ENCODE assay signal across 35 cellular contexts in the genomic region with DNA sequence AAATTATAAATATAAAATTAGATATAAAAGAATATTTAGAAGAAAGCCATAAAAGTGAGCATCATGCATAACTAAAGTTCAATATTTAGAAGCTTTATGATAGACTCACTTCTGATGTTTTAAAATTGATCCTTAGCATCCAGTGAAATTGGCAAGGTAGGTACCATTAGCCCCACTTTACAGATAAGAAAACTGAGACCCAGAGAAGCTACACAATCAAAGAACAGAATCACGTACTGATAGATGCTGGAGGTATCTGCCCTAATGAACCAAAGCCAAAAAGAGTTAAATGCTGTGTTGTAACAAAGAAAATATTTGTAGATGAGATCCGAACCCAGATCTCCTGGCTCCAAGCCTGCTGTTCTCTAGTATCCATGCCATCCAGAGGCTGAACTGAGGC. TPM values are rescaled to one million over a fixed set of nuclear protein-coding genes. Genes with fewer than 3 reads are reported as not detected.
DNase-seq lines count a peak whose midpoint lies in the region; ATAC-seq, FAIRE-seq and TF ChIP-seq lines count a peak whose summit lies in the region.
"Had no signal": no experiment of that assay in that cellular context is flagged by ENCODE, and none has a peak within 500 bp of the region (broad histone marks: within the 10 kb centered on the region; RNA-seq: fewer than 3 reads in every experiment).

No MANE protein-coding gene starts in this region.

- no peak overlapping the region for H2BK120ac ChIP-seq in H1 (replicated peaks; ENCODE audit: low read depth, low read length)

- FAIRE-seq in K562 (lab: Jason Lieb, UNC), result no peak
- no peak for FAIRE-seq in H1 (lab: Jason Lieb, UNC)
- no peak for FAIRE-seq in HepG2 (lab: Jason Lieb, UNC)
- FAIRE-seq: A204.1, A549, D721Med had no signal

- DNase-seq in K562 (ENCODE audit: extremely low read depth in 1 of 4, low spot score in 3 of 4), result no peak
- no peak for DNase-seq in H1 (ENCODE audit: low read depth in 1 of 2, low spot score in 2 of 2)
- no peak for DNase-seq in HepG2 (ENCODE audit: low spot score)
- no peak for DNase-seq in kidney glomerular epithelial cell (lab: John Stamatoyannopoulos, UW)
- no peak for DNase-seq in NCI-H524 (lab: John Stamatoyannopoulos, UW)
- DNase-seq: 8988T; ACHN; AML-193; BE2C; C1 segment of cervical spinal cord; Caco-2; Calu3; CD4-positive, alpha-beta memory T cell; CD4-positive, alpha-beta T cell; CD4-positive, CD25-positive, alpha-beta regulatory T cell; CD8-positive, alpha-beta memory T cell; CD8-positive, alpha-beta T cell; COR-L47; DMS 273 treated with DMSO at 0.1 percent for 48 hours; DMS153; DMS53; DMS79; DMS79 treated with DMSO at 0.1 percent for 48 hours; DND-41; EL had no signal

- H3K27me3 ChIP-seq in K562 (ENCODE audit: control insufficient read depth in 2 of 2, insufficient read depth in 2 of 2, low read length in 2 of 2) (no peaks in the 10 kb centered on the region), H1 (replicated peaks in 1 of 4; ENCODE audit: control insufficient read depth in 3 of 4, extremely low read depth in 1 of 4, insufficient read depth in 3 of 4, low read length in 3 of 4) (no peaks in the 10 kb centered on the region), HepG2 (ENCODE audit: control insufficient read depth in 1 of 2, insufficient read depth in 2 of 2, low read length in 2 of 2) (peaks cover 0 to 1% of the 10 kb centered on the region in 2 experiments; a peak in 2 of 5 replicates)
- H3K27me3 ChIP-seq: BE2C; BLaER1; BLaER1 treated with 17β-estradiol and CSF1 and Interleukin-3, amounts not matched to agents 10 nM and 100 nM had no signal

- H4K20me1 ChIP-seq in K562 (replicated peaks; ENCODE audit: control insufficient read depth, insufficient read depth, low read length) (no peaks in the 10 kb centered on the region), H1 (replicated peaks in 1 of 2; ENCODE audit: control insufficient read depth in 1 of 2, insufficient read depth in 2 of 2, low read length in 2 of 2) (no peaks in the 10 kb centered on the region), HepG2 (ENCODE audit: insufficient read depth, low read length) (no peaks in the 10 kb centered on the region)
- H4K20me1 ChIP-seq: BLaER1; BLaER1 treated with 17β-estradiol and CSF1 and Interleukin-3, amounts not matched to agents 10 nM and 100 nM had no signal

- H3K9me3 ChIP-seq in K562 (replicated peaks; ENCODE audit: control insufficient read depth, insufficient read depth, low read depth, low read length), result no peaks in the 10 kb centered on the region
- H3K9me3 ChIP-seq in H1 (ENCODE audit: insufficient read depth in 2 of 2, low read depth in 1 of 2, low read length in 1 of 2), result no peaks in the 10 kb centered on the region
- H3K9me3 ChIP-seq in HepG2 (ENCODE audit: low read length), result no peaks in the 10 kb centered on the region
- H3K9me3 ChIP-seq: A549, BE2C, Caco-2 had no signal

- no peak for ATAC-seq in K562
- no peak for ATAC-seq in HepG2
- ATAC-seq in GM21576 (IDR thresholded peaks at IDR 0.05; ENCODE audit: unreplicated experiment), result no peak
- ATAC-seq: A549; CD8-positive, alpha-beta T cell had no signal

- TF ChIP-seq RAD21 in K562 (CRISPR knock-in tag; conservative IDR thresholded peaks at IDR 0.05 in 1 of 2, IDR thresholded peaks at IDR 0.05 in 1 of 2) (no peak), H1 (IDR thresholded peaks at IDR 0.05 in 1 of 2, conservative IDR thresholded peaks at IDR 0.05 in 1 of 2; ENCODE audit: low read depth in 2 of 2, low read length in 2 of 2) (no peak), HepG2 (CRISPR knock-in tag; IDR thresholded peaks at IDR 0.05) (no peak)

- peaks cover 4 to 13% of the 10 kb centered on the region in 2 experiments; a peak in 4 of 5 replicates for H3K4me1 ChIP-seq in K562 (replicated peaks in 1 of 2; ENCODE audit: control insufficient read depth in 2 of 2, insufficient read depth in 2 of 2, low read length in 2 of 2)
- peaks cover 0 to 3% (median 0%) of the 10 kb centered on the region in 4 experiments; a peak in 1 of 7 replicates for H3K4me1 ChIP-seq in H1 (replicated peaks in 1 of 4; ENCODE audit: control insufficient read depth in 3 of 4, insufficient read depth in 4 of 4, low read length in 3 of 4)
- H3K4me1 ChIP-seq in HepG2 (ENCODE audit: insufficient read depth, low read length), result peaks cover 19% of the 10 kb centered on the region
- H3K4me1 ChIP-seq: A549 had no signal

- POLR2A ChIA-PET in K562 (lab: Yijun Ruan, JAX), result no interaction called here
- POLR2A ChIA-PET in H1 (lab: Charles Lee; ENCODE audit: partially characterized antibody), result no interaction called here
- POLR2A ChIA-PET in HepG2 (lab: Yijun Ruan, JAX), result no interaction called here

- no peak overlapping the region for H3K9ac ChIP-seq in K562 (ENCODE audit: insufficient read depth in 1 of 2, low read depth in 2 of 2, low read length in 2 of 2)
- no peak overlapping the region for H3K9ac ChIP-seq in H1 (replicated peaks in 1 of 4; ENCODE audit: extremely low read depth in 1 of 4, low read depth in 3 of 4, low read length in 3 of 4)
- no peak overlapping the region for H3K9ac ChIP-seq in HepG2 (ENCODE audit: insufficient read depth, low read depth, low read length)
- H3K9ac ChIP-seq: BLaER1; BLaER1 treated with 17β-estradiol and CSF1 and Interleukin-3, amounts not matched to agents 10 nM and 100 nM had no signal

- no peaks in the 10 kb centered on the region for H3K9me1 ChIP-seq in K562 (ENCODE audit: control insufficient read depth, insufficient read depth, low read length)

- no peak overlapping the region for H3K56ac ChIP-seq in H1 (replicated peaks; ENCODE audit: insufficient read length, low read depth, low read length)

- no peak overlapping the region for H3K4ac ChIP-seq in H1 (replicated peaks; ENCODE audit: insufficient read length, low read depth, low read length)

- H3K27ac ChIP-seq in K562 (ENCODE audit: extremely low read depth, low read depth, low read length) (no peak overlapping the region), H1 (ENCODE audit: low read depth, low read length) (no peak overlapping the region), HepG2 (ENCODE audit: extremely low read length, insufficient read depth, low read length) (no peak overlapping the region)
- H3K27ac ChIP-seq: 22Rv1; A549; BLaER1; BLaER1 treated with 17β-estradiol and CSF1 and Interleukin-3, amounts not matched to agents 10 nM and 100 nM; C4-2B had no signal

- H3K23ac ChIP-seq in H1 (ENCODE audit: insufficient read length), result no peak overlapping the region

- no peak overlapping the region for H4K91ac ChIP-seq in H1 (replicated peaks; ENCODE audit: insufficient read length, low read length)

- in situ Hi-C loops in K562 (cut with MboI) (no loop called here), HepG2 (cut with HindIII; ENCODE audit: extremely low pct_ligation_motif_present, low pct_unique_long_range_greater_than_20kb) (no loop called here)

- BruUV-seq in K562 (replicated peaks; lab: Mats Ljungman, UMichigan), result no TSS peak
- no TSS peak for BruUV-seq in HepG2 (replicated peaks; lab: Mats Ljungman, UMichigan)

- TF ChIP-seq EP300 in K562 (IDR thresholded peaks at IDR 0.05; ENCODE audit: low read length) (no peak), H1 (IDR thresholded peaks at IDR 0.05; ENCODE audit: borderline replicate concordance in 1 of 2, low read depth in 2 of 2, low read length in 2 of 2) (no peak), HepG2 (IDR thresholded peaks at IDR 0.05; ENCODE audit: low read depth in 2 of 2, low read length in 2 of 2) (no peak), HepG2 (CRISPR knock-in tag; IDR thresholded peaks at IDR 0.05; ENCODE audit: borderline replicate concordance) (no peak)

- H2AK5ac ChIP-seq in H1 (ENCODE audit: low read depth, low read length), result no peak overlapping the region

- H3K4me2 ChIP-seq in K562 (ENCODE audit: insufficient read depth, low read length) (no peak overlapping the region), H1 (ENCODE audit: insufficient read depth in 1 of 2, low read depth in 2 of 2, low read length in 2 of 2) (no peak overlapping the region), HepG2 (ENCODE audit: low read depth, low read length) (no peak overlapping the region)
- H3K4me2 ChIP-seq: A549; BLaER1; BLaER1 treated with 17β-estradiol and CSF1 and Interleukin-3, amounts not matched to agents 10 nM and 100 nM had no signal

- intact Hi-C loops in K562 (cut with micrococcal nuclease) (no loop called here), HepG2 (cut with micrococcal nuclease; ENCODE audit: unreplicated experiment) (no loop called here)

- no peak overlapping the region for H4K8ac ChIP-seq in H1 (ENCODE audit: extremely low read depth, insufficient read depth, low read length)

- H3K36me3 ChIP-seq in K562 (ENCODE audit: control insufficient read depth, insufficient read depth, low read length) (no peaks in the 10 kb centered on the region), H1 (ENCODE audit: control insufficient read depth in 2 of 4, insufficient read depth in 4 of 4, low read length in 3 of 4) (no peaks in the 10 kb centered on the region), HepG2 (replicated peaks in 1 of 2; ENCODE audit: control insufficient read depth in 1 of 2, insufficient read depth in 2 of 2, low read length in 2 of 2) (no peaks in the 10 kb centered on the region)
- H3K36me3 ChIP-seq: BE2C, BLaER1 had no signal

- H2BK5ac ChIP-seq in H1 (ENCODE audit: low read depth, low read length), result no peak overlapping the region

- no peak overlapping the region for H2BK12ac ChIP-seq in H1 (ENCODE audit: low read depth, low read length)

- no peaks in the 10 kb centered on the region for H3K79me2 ChIP-seq in K562 (ENCODE audit: control insufficient read depth, insufficient read depth, low read length)
- H3K79me2 ChIP-seq in H1 (ENCODE audit: control insufficient read depth in 1 of 2, insufficient read depth in 2 of 2, low read length in 2 of 2), result no peaks in the 10 kb centered on the region
- H3K79me2 ChIP-seq in HepG2 (ENCODE audit: insufficient read depth, low read length), result no peaks in the 10 kb centered on the region

- H4K5ac ChIP-seq in H1 (ENCODE audit: insufficient read length, low read depth, low read length), result no peak overlapping the region

- H3K23me2 ChIP-seq in H1 (ENCODE audit: low read depth, low read length), result no peaks in the 10 kb centered on the region

- TF ChIP-seq CTCF in K562 (IDR thresholded peaks at IDR 0.05 in 2 of 3, conservative IDR thresholded peaks at IDR 0.05 in 1 of 3; ENCODE audit: insufficient read depth in 2 of 3, low read depth in 1 of 3, low read length in 3 of 3) (no peak), H1 (IDR thresholded peaks at IDR 0.05; ENCODE audit: control extremely low read depth in 1 of 3, insufficient read depth in 1 of 3, low read depth in 1 of 3, low read length in 3 of 3) (no peak), HepG2 (CRISPR knock-in tag; IDR thresholded peaks at IDR 0.05) (no peak)

- H2BK15ac ChIP-seq in H1 (ENCODE audit: low read length), result no peak overlapping the region

- no peak for TF ChIP-seq POLR2A in K562 (conservative IDR thresholded peaks at IDR 0.05)
- no peak for TF ChIP-seq POLR2A in H1 (IDR thresholded peaks at IDR 0.05; ENCODE audit: control extremely low read depth in 1 of 2, low read depth in 2 of 2, low read length in 2 of 2)
- TF ChIP-seq POLR2A in HepG2 (IDR thresholded peaks at IDR 0.05; ENCODE audit: insufficient read depth in 1 of 2, low read depth in 2 of 2, low read length in 2 of 2), result no peak

- H3K14ac ChIP-seq in H1 (ENCODE audit: insufficient read length), result no peak overlapping the region

- H2BK20ac ChIP-seq in H1 (ENCODE audit: low read length), result no peak overlapping the region

- WGBS in K562 (ENCODE audit: insufficient coverage, low coverage, missing lambda C conversion rate), result 43% methylated on average over 2 of the region's 2 CpGs
- WGBS in H1 (ENCODE audit: extremely low coverage in 1 of 2, insufficient coverage in 1 of 2, insufficient read length in 1 of 2, insufficient replicate concordance in 2 of 2, low coverage in 1 of 2, low lambda C conversion rate in 2 of 2, missing lambda C conversion rate in 1 of 2), 2 experiments, result 81% methylated on average over 2 of the region's 2 CpGs; no CpG with 5 or more reads in 1 of the 2 experiments
- 4% methylated on average over 2 of the region's 2 CpGs for WGBS in HepG2 (ENCODE audit: low lambda C conversion rate)

- H3K4me3 ChIP-seq in K562 (no peak overlapping the region), H1 (ENCODE audit: extremely low read depth in 1 of 4, insufficient read depth in 2 of 4, low read depth in 3 of 4, low read length in 4 of 4) (no peak overlapping the region), HepG2 (replicated peaks in 1 of 3; ENCODE audit: insufficient read depth in 1 of 3, low read depth in 2 of 3, low read length in 3 of 3) (no peak overlapping the region)
- H3K4me3 ChIP-seq: A549; BLaER1; BLaER1 treated with 17β-estradiol and CSF1 and Interleukin-3, amounts not matched to agents 10 nM and 100 nM had no signal

- H3K79me1 ChIP-seq in H1 (ENCODE audit: low read depth, low read length), result no peaks in the 10 kb centered on the region

- CTCF ChIA-PET in K562 (lab: Yijun Ruan, JAX; ENCODE audit: low intra/inter-chr PET ratio) (no interaction called here), H1 (lab: Charles Lee; ENCODE audit: partially characterized antibody) (interaction anchor here (1.5 to 2.5 kb wide), 2 partner anchors 9 to 290 kb away, joined by 5 to 9 read pairs; no protein-coding TSS in a partner anchor), HepG2 (lab: Yijun Ruan, JAX; ENCODE audit: low intra/inter-chr PET ratio, low total read pairs) (no interaction called here)

- no peak overlapping the region for H2AFZ ChIP-seq in K562 (ENCODE audit: low read depth, low read length)
- H2AFZ ChIP-seq in H1 (ENCODE audit: low read length), result no peak overlapping the region
- H2AFZ ChIP-seq in HepG2 (ENCODE audit: low read length), result no peak overlapping the region

- no peak overlapping the region for H3K18ac ChIP-seq in H1 (ENCODE audit: extremely low read depth, low read length)

RNA-seq across cellular contexts. Expression of a gene that starts 42.6 kb away (rescaled TPM):
- 3.3 and 9.4 TPM in 2 replicates for total RNA-seq in K562 (2011; cell fraction: chromatin; rRNA removed; ENCODE audit: low replicate concordance)
- total RNA-seq in K562 (2011; cell fraction: nucleolus; rRNA removed), result 1.3 and 2.5 TPM in 2 replicates
- 5.9 and 9.7 TPM in 2 replicates for total RNA-seq in K562 (2011; cell fraction: nucleoplasm; rRNA removed)
- 0.45 and 1.3 TPM in 2 replicates for total RNA-seq in K562 (2014; rRNA removed)
- 2.0 and 2.3 TPM in 2 replicates for total RNA-seq in K562 (2014; rRNA removed; fragmentation: Illumina TruSeq; extraction: Trizol)
- 1.3 and 1.6 TPM in 2 replicates for total RNA-seq in K562 (2015; rRNA removed; fragmentation: Illumina TruSeq; extraction: Trizol)
- 1.8 and 3.1 TPM in 2 replicates for total RNA-seq in K562 (2021)
- 0.85 and 1.3 TPM in 2 replicates for polyA plus RNA-seq in K562 (2011; rRNA removed)
- polyA plus RNA-seq in K562 (2011; cell fraction: cytosol; rRNA removed), result 0.25 and 0.58 TPM in 2 replicates
- polyA plus RNA-seq in K562 (2011; cell fraction: nucleus; rRNA removed), result 2.8 and 3.2 TPM in 2 replicates
- 0.53 and 0.61 TPM in 2 replicates for polyA plus RNA-seq in K562 (2012)
- 0.75 and 1.1 TPM in 2 replicates for polyA plus RNA-seq in K562 (2014; fragmentation: Illumina TruSeq; extraction: Trizol)
- 1 to 10 TPM in 1 of 2 experiments, under 1 TPM in 1; 0.39 to 1.0 TPM for polyA plus RNA-seq in K562 (2014; fragmentation: Nextera tagmentation; extraction: Ambion mirVana)
- polyA plus RNA-seq in K562 (2014; rRNA removed), result 0.94 and 1.1 TPM in 2 replicates
- 3.0 and 5.4 TPM in 2 replicates for polyA minus RNA-seq in K562 (2011; rRNA and poly(A)+ RNA removed)
- 0.86 and 3.3 TPM in 2 replicates for polyA minus RNA-seq in K562 (2011; cell fraction: cytosol; rRNA and poly(A)+ RNA removed)
- polyA minus RNA-seq in K562 (2011; cell fraction: nucleus; rRNA and poly(A)+ RNA removed), result 4.3 and 11.1 TPM in 2 replicates
- total RNA-seq in H1 (2021; fragmentation: NEBNext Ultra II Directional; extraction: Animal tissue kit (Norgen Biotek cat#: 25700)), result 22.1 and 22.9 TPM in 2 replicates
- 2.4 and 4.4 TPM in 2 replicates for polyA plus RNA-seq in H1 (2011; rRNA removed)
- polyA plus RNA-seq in H1 (2011; cell fraction: cytosol; rRNA removed), result 3.9 TPM
- 7.7 TPM for polyA plus RNA-seq in H1 (2011; cell fraction: nucleus; rRNA removed)
- polyA plus RNA-seq in H1 (2012, experiment 1 of 2), result 6.0 to 7.7 TPM (median 6.6 TPM) in 4 replicates
- 0.41 TPM for polyA plus RNA-seq in H1 (2012, experiment 2 of 2)
- 7.0 TPM for polyA plus RNA-seq in H1 (2013, experiment 1 of 2)
- 6.5 TPM for polyA plus RNA-seq in H1 (2013, experiment 2 of 2)
- polyA minus RNA-seq in H1 (2011; rRNA and poly(A)+ RNA removed), result 22.0 and 36.0 TPM in 2 replicates
- 19.2 TPM for polyA minus RNA-seq in H1 (2011; cell fraction: cytosol; rRNA and poly(A)+ RNA removed)
- 75.5 TPM for polyA minus RNA-seq in H1 (2011; cell fraction: nucleus; rRNA and poly(A)+ RNA removed)
- total RNA-seq in HepG2 (2016; rRNA removed; fragmentation: Illumina TruSeq; extraction: Trizol), result 14.2 and 23.4 TPM in 2 replicates
- total RNA-seq in HepG2 (2016; cell fraction: cytosol; rRNA removed; fragmentation: Illumina TruSeq; extraction: Trizol; ENCODE audit: low read depth), result 38.2 and 53.3 TPM in 2 replicates
- total RNA-seq in HepG2 (2016; cell fraction: insoluble cytoplasmic fraction; rRNA removed; fragmentation: Illumina TruSeq; extraction: Trizol), result 13.2 and 22.4 TPM in 2 replicates
- total RNA-seq in HepG2 (2016; cell fraction: membrane; rRNA removed; fragmentation: Illumina TruSeq; extraction: Trizol), result 12.4 and 13.4 TPM in 2 replicates
- 71.0 and 73.9 TPM in 2 replicates for total RNA-seq in HepG2 (2016; cell fraction: nucleus; rRNA removed; fragmentation: Illumina TruSeq; extraction: Trizol)
- polyA plus RNA-seq in HepG2 (2011; rRNA removed), result 17.1 and 22.1 TPM in 2 replicates
- polyA plus RNA-seq in HepG2 (2011; cell fraction: cytosol; rRNA removed), result 5.9 and 10.7 TPM in 2 replicates
- 46.0 and 51.6 TPM in 2 replicates for polyA plus RNA-seq in HepG2 (2011; cell fraction: nucleus; rRNA removed)
- 17.5 and 19.8 TPM in 2 replicates for polyA plus RNA-seq in HepG2 (2012)
- polyA plus RNA-seq in HepG2 (2016; cell fraction: cytosol; fragmentation: Illumina TruSeq; extraction: Trizol; ENCODE audit: low read depth), result 0.33 and 0.40 TPM in 2 replicates
- 6.6 and 6.7 TPM in 2 replicates for polyA plus RNA-seq in HepG2 (2016; cell fraction: insoluble cytoplasmic fraction; fragmentation: Illumina TruSeq; extraction: Trizol; ENCODE audit: low read depth)
- polyA plus RNA-seq in HepG2 (2016; cell fraction: membrane; fragmentation: Illumina TruSeq; extraction: Trizol; ENCODE audit: low read depth), result 1.1 and 1.5 TPM in 2 replicates
- polyA plus RNA-seq in HepG2 (2016; cell fraction: nucleus; fragmentation: Illumina TruSeq; extraction: Trizol; ENCODE audit: insufficient read depth, low read depth), result 16.3 and 19.9 TPM in 2 replicates
- 0.12 and 96.5 TPM in 2 replicates for polyA minus RNA-seq in HepG2 (2011; rRNA and poly(A)+ RNA removed; ENCODE audit: low replicate concordance)
- 28.1 and 39.1 TPM in 2 replicates for polyA minus RNA-seq in HepG2 (2011; cell fraction: cytosol; rRNA and poly(A)+ RNA removed)
- 471 and 523 TPM in 2 replicates for polyA minus RNA-seq in HepG2 (2011; cell fraction: nucleus; rRNA and poly(A)+ RNA removed)
- total RNA-seq: CD4-positive, alpha-beta memory T cell; CD4-positive, CD25-positive, alpha-beta regulatory T cell had no signal
- polyA plus RNA-seq: BJ; CD14-positive monocyte; CD4-positive, alpha-beta memory T cell; CD4-positive, CD25-positive, alpha-beta regulatory T cell had no signal
